In the genomic region with DNA sequence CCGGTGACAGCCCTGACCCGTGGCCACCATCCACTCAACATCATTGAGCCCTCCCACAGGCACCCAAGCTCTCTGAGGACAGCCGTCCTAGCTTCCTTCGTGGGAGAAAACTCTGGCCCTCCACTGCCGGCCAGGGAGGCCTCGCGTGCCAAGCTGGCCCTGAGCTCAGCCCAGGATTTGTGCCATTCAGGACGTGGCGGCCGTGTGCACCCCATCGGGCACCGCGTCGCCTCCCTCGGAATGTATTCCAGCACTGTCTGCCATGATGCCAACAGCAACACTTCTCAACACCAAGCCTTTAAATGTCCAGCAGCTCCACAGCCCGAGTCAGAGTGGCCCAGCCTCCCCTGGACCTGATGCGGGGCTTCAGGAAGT, we compare ENCODE assay signal across 12 cellular contexts. TPM values are rescaled to one million over a fixed set of nuclear protein-coding genes. Genes with fewer than 3 reads are reported as not detected.
A peak's percentile ranks its signal among the peaks of the same experiment; 100 is the strongest.
DNase-seq lines count a peak whose midpoint lies in the region; ATAC-seq and TF ChIP-seq lines count a peak whose summit lies in the region.
"Had no signal": no experiment of that assay in that cellular context is flagged by ENCODE, and none has a peak within 500 bp of the region (broad histone marks: within the 10 kb centered on the region; RNA-seq: fewer than 3 reads in every experiment).

No MANE protein-coding gene starts in this region.

- TF ChIP-seq RAD21 in HCT116 (IDR thresholded peaks at IDR 0.05; ENCODE audit: low read depth), result no peak

- POLR2A ChIA-PET in HCT116 (lab: Charles Lee), result no interaction called here

- 78 to 94% (median 93%) methylated on average over 16 to 17 of the region's 17 CpGs for WGBS in spleen, 5 donors

- H3K27me3 ChIP-seq in HCT116 (ENCODE audit: insufficient read depth, low read length) (no peaks in the 10 kb centered on the region), lower lobe of right lung (ENCODE audit: low read depth) (no peaks in the 10 kb centered on the region), spleen (replicated peaks in 1 of 7) (no peaks in the 10 kb centered on the region)

- H3K9me2 ChIP-seq in HCT116 (ENCODE audit: insufficient read depth), result no peaks in the 10 kb centered on the region

- no peak overlapping the region for H2AFZ ChIP-seq in HCT116 (ENCODE audit: low read depth, low read length, poor library complexity, severe bottlenecking)

- DNase-seq in HCT116 (ENCODE audit: low read depth, low spot score) (no peak), chondrocyte (ENCODE audit: low spot score) (no peak), lower lobe of right lung (no peak), spleen (peak; percentile 64), DMS 273 (lab: John Stamatoyannopoulos, UW; ENCODE audit: unreplicated experiment) (no peak), HK-2 (ENCODE audit: unreplicated experiment) (no peak)
- DNase-seq: amygdala, nucleus accumbens had no signal

- no peaks in the 10 kb centered on the region for H3K36me3 Mint-ChIP-seq in chondrocyte (ENCODE audit: low read depth)
- H3K36me3 Mint-ChIP-seq: IgD-negative memory B cell had no signal

- no peaks in the 10 kb centered on the region for H3K36me3 ChIP-seq in HCT116 (ENCODE audit: control insufficient read depth in 1 of 2, insufficient read depth in 2 of 2, low read length in 2 of 2)
- H3K36me3 ChIP-seq in lower lobe of right lung, result no peaks in the 10 kb centered on the region
- peaks cover 0 to 48% (median 0%) of the 10 kb centered on the region in 6 donors for H3K36me3 ChIP-seq in spleen

- no peak for TF ChIP-seq CTCF in HCT116 (IDR thresholded peaks at IDR 0.05 in 2 of 3, conservative IDR thresholded peaks at IDR 0.05 in 1 of 3; ENCODE audit: borderline replicate concordance in 1 of 3, insufficient read depth in 1 of 3, low read depth in 2 of 3, low read length in 2 of 3)
- TF ChIP-seq CTCF in chondrocyte (IDR thresholded peaks at IDR 0.05), result no peak
- TF ChIP-seq CTCF in lower lobe of right lung (IDR thresholded peaks at IDR 0.05), result no peak
- no peak for TF ChIP-seq CTCF in spleen (IDR thresholded peaks at IDR 0.05 in 8 of 11, conservative IDR thresholded peaks at IDR 0.05 in 3 of 11)

- H4K20me1 ChIP-seq in HCT116 (ENCODE audit: insufficient read depth), result no peaks in the 10 kb centered on the region

- no peaks in the 10 kb centered on the region for H3K9me3 Mint-ChIP-seq in chondrocyte (ENCODE audit: low read depth)
- H3K9me3 Mint-ChIP-seq: IgD-negative memory B cell had no signal

- TF ChIP-seq POLR2A in HCT116 (IDR thresholded peaks at IDR 0.05; ENCODE audit: borderline replicate concordance, extremely low read depth, insufficient read depth, insufficient read length), result no peak
- TF ChIP-seq POLR2A in spleen (IDR thresholded peaks at IDR 0.05), result no peak

- no peaks in the 10 kb centered on the region for H3K9me3 ChIP-seq in HCT116 (ENCODE audit: control insufficient read depth in 1 of 2, insufficient read depth in 1 of 2, low read depth in 1 of 2, low read length in 2 of 2)
- H3K9me3 ChIP-seq in lower lobe of right lung, result no peaks in the 10 kb centered on the region
- no peaks in the 10 kb centered on the region for H3K9me3 ChIP-seq in spleen

- H3K27ac ChIP-seq in HCT116 (ENCODE audit: low read depth, low read length), result no peak overlapping the region; the same call in 1 of the 2 replicates
- peak overlapping the region; percentile 56 for H3K27ac ChIP-seq in lower lobe of right lung
- H3K27ac ChIP-seq in spleen, result no peak overlapping the region
- H3K27ac ChIP-seq: C4-2B had no signal

- peak overlapping the region; percentile 43; the same call in 1 of the 2 replicates for H3K4me2 ChIP-seq in HCT116 (ENCODE audit: low read length)

- no peak overlapping the region for H3K9ac ChIP-seq in HCT116 (ENCODE audit: low read length)

- H3K4me1 Mint-ChIP-seq in chondrocyte (ENCODE audit: low read depth), result peaks cover 52% of the 10 kb centered on the region
- H3K4me1 Mint-ChIP-seq: IgD-negative memory B cell had no signal

- BruUV-seq in HCT116 (replicated peaks; lab: Mats Ljungman, UMichigan), result no TSS peak

- CTCF ChIA-PET in HCT116 (lab: Charles Lee), result no interaction called here

- ATAC-seq in HCT116 (no peak), lower lobe of right lung (no peak), GM18870 (IDR thresholded peaks at IDR 0.05; ENCODE audit: unreplicated experiment) (no peak), HG02759 (IDR thresholded peaks at IDR 0.05; ENCODE audit: unreplicated experiment) (no peak)

- RAD21 ChIA-PET in HCT116 (lab: Charles Lee; ENCODE audit: low non-redundant PET in 1 of 2, low total read pairs in 2 of 2, uncharacterized antibody in 2 of 2, unreplicated experiment in 2 of 2), result no interaction called here

- H3K4me3 Mint-ChIP-seq in chondrocyte (ENCODE audit: unreplicated experiment), result peak overlapping the region; percentile 56
- H3K4me3 Mint-ChIP-seq: IgD-negative memory B cell had no signal

- peaks cover 7% of the 10 kb centered on the region; the same call in 1 of the 2 replicates for H3K79me2 ChIP-seq in HCT116 (ENCODE audit: insufficient read depth, low read length)

- intact Hi-C loops in HCT116 (cut with micrococcal nuclease), result loop anchor here (10.0 kb wide), 1 partner anchor 46 kb away; no protein-coding TSS in a partner anchor
- intact Hi-C loops in lower lobe of right lung (cut with DNase I), result no loop called here
- intact Hi-C loops in spleen (cut with DNase I; ENCODE audit: low total_unique reads), result no loop called here

- H3K27me3 Mint-ChIP-seq in chondrocyte (ENCODE audit: low read depth), result no peaks in the 10 kb centered on the region
- H3K27me3 Mint-ChIP-seq: IgD-negative memory B cell had no signal

- H3K27ac Mint-ChIP-seq in chondrocyte (ENCODE audit: unreplicated experiment), result peak overlapping the region; percentile 96
- H3K27ac Mint-ChIP-seq: IgD-negative memory B cell had no signal

- H3K4me1 ChIP-seq in HCT116 (ENCODE audit: control insufficient read depth in 1 of 2, insufficient read depth in 2 of 2, low read length in 2 of 2), result peaks cover 0 to 25% of the 10 kb centered on the region in 2 experiments; a peak in 2 of 4 replicates
- H3K4me1 ChIP-seq in lower lobe of right lung, result peaks cover 9% of the 10 kb centered on the region
- peaks cover 0 to 64% (median 8%) of the 10 kb centered on the region in 6 donors for H3K4me1 ChIP-seq in spleen

- H3K4me3 ChIP-seq in HCT116 (replicated peaks in 1 of 2; ENCODE audit: low read depth in 1 of 2, low read length in 2 of 2) (no peak overlapping the region), lower lobe of right lung (no peak overlapping the region), spleen (no peak overlapping the region)

TF ChIP-seq in HCT116, 20 proteins besides CTCF, POLR2A, EP300 and RAD21 (continues in another document):
- no peak for TF ChIP-seq ZFX (IDR thresholded peaks at IDR 0.05)
- TF ChIP-seq, protein P1, sequence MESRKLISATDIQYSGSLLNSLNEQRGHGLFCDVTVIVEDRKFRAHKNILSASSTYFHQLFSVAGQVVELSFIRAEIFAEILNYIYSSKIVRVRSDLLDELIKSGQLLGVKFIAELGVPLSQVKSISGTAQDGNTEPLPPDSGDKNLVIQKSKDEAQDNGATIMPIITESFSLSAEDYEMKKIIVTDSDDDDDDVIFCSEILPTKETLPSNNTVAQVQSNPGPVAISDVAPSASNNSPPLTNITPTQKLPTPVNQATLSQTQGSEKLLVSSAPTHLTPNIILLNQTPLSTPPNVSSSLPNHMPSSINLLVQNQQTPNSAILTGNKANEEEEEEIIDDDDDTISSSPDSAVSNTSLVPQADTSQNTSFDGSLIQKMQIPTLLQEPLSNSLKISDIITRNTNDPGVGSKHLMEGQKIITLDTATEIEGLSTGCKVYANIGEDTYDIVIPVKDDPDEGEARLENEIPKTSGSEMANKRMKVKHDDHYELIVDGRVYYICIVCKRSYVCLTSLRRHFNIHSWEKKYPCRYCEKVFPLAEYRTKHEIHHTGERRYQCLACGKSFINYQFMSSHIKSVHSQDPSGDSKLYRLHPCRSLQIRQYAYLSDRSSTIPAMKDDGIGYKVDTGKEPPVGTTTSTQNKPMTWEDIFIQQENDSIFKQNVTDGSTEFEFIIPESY (IDR thresholded peaks at IDR 0.05; ENCODE audit: extremely low read depth, insufficient replicate concordance, low read length), result no peak
- no peak for TF ChIP-seq JUND (IDR thresholded peaks at IDR 0.05)
- no peak for TF ChIP-seq FOSL1 (IDR thresholded peaks at IDR 0.05; ENCODE audit: low read depth)
- TF ChIP-seq EGR1 (IDR thresholded peaks at IDR 0.05; ENCODE audit: low read depth), result no peak
- no peak for TF ChIP-seq SRF (IDR thresholded peaks at IDR 0.05; ENCODE audit: low read depth)
- TF ChIP-seq, protein P2, sequence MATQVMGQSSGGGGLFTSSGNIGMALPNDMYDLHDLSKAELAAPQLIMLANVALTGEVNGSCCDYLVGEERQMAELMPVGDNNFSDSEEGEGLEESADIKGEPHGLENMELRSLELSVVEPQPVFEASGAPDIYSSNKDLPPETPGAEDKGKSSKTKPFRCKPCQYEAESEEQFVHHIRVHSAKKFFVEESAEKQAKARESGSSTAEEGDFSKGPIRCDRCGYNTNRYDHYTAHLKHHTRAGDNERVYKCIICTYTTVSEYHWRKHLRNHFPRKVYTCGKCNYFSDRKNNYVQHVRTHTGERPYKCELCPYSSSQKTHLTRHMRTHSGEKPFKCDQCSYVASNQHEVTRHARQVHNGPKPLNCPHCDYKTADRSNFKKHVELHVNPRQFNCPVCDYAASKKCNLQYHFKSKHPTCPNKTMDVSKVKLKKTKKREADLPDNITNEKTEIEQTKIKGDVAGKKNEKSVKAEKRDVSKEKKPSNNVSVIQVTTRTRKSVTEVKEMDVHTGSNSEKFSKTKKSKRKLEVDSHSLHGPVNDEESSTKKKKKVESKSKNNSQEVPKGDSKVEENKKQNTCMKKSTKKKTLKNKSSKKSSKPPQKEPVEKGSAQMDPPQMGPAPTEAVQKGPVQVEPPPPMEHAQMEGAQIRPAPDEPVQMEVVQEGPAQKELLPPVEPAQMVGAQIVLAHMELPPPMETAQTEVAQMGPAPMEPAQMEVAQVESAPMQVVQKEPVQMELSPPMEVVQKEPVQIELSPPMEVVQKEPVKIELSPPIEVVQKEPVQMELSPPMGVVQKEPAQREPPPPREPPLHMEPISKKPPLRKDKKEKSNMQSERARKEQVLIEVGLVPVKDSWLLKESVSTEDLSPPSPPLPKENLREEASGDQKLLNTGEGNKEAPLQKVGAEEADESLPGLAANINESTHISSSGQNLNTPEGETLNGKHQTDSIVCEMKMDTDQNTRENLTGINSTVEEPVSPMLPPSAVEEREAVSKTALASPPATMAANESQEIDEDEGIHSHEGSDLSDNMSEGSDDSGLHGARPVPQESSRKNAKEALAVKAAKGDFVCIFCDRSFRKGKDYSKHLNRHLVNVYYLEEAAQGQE (IDR thresholded peaks at IDR 0.05; ENCODE audit: low read depth), result no peak
- TF ChIP-seq, protein P3, sequence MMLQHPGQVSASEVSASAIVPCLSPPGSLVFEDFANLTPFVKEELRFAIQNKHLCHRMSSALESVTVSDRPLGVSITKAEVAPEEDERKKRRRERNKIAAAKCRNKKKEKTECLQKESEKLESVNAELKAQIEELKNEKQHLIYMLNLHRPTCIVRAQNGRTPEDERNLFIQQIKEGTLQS (IDR thresholded peaks at IDR 0.05), result no peak
- TF ChIP-seq EZH2 (IDR thresholded peaks at IDR 0.05), result no peak

RNA-seq across cellular contexts. Expression of a gene that starts 35.7 kb away (rescaled TPM):
- total RNA-seq in HCT116 (2021; ENCODE audit: unreplicated experiment) (32.0 TPM), chondrocyte (26.1 to 31.8 TPM (median 27.7 TPM) in 3 replicates), lower lobe of right lung (28.8 TPM), spleen (10 to 100 TPM; 20.8 to 58.4 (median 41.1) TPM)
- 11.1 and 14.5 TPM in 2 replicates for polyA plus RNA-seq in HCT116 (2012)
- polyA plus RNA-seq in spleen, result 1 to 10 TPM; 4.5 to 8.7 (median 4.9) TPM
